Comparison of ENCODE assay signal across 23 cellular contexts in the genomic region with DNA sequence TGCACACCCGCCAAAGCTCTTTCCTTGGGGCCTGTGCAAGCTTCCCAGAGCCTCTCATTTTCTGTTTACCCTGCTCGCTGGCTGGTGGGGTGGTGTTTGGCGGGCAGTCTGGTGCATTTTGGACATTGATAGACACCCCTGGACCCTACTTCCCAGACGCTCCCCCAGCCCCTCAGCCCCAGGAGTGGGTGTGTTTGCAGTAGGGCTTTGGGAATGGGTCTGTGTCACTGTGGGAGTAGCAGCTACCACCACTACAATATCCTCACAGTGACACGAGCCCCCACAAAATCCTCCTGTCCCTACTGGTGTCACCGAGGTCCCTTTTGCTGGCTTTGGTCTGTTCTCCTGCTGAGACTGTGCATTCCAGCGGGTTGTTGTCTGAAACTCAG.
DNase-seq lines count a peak whose midpoint lies in the region; ATAC-seq and TF ChIP-seq lines count a peak whose summit lies in the region.
"Had no signal": no experiment of that assay in that cellular context is flagged by ENCODE, and none has a peak within 500 bp of the region (broad histone marks: within the 10 kb centered on the region; RNA-seq: fewer than 3 reads in every experiment).

No MANE protein-coding gene starts in this region.

- H3K27me3 Mint-ChIP-seq in chondrocyte (ENCODE audit: low read depth) (no peaks in the 10 kb centered on the region), neural progenitor cell (ENCODE audit: insufficient read depth, low read depth) (peaks cover 8% of the 10 kb centered on the region)
- H3K27me3 Mint-ChIP-seq in stimulated activated memory B cell treated with anti-CD40 and anti-IgM and Interleukin-4, amounts not matched to agents 10 μg/mL and 1 μg/mL and 100 μg/mL, for 72 hours, result no peaks in the 10 kb centered on the region

- H3K36me3 ChIP-seq in right atrium auricular region, result no peaks in the 10 kb centered on the region
- no peaks in the 10 kb centered on the region for H3K36me3 ChIP-seq in neural progenitor cell
- H3K36me3 ChIP-seq: MG63 had no signal

- H3K4me3 Mint-ChIP-seq in chondrocyte (ENCODE audit: unreplicated experiment) (no peak overlapping the region), neural progenitor cell (no peak overlapping the region)
- H3K4me3 Mint-ChIP-seq in stimulated activated memory B cell treated with anti-CD40 and anti-IgM and Interleukin-4, amounts not matched to agents 10 μg/mL and 1 μg/mL and 100 μg/mL, for 72 hours, result peak overlapping the region; percentile 62
- H3K4me3 Mint-ChIP-seq: H9 had no signal

- H3K9ac ChIP-seq in neural progenitor cell, result no peak overlapping the region
- H3K9ac ChIP-seq: GM23248 had no signal

- H3K4me1 ChIP-seq in right atrium auricular region (no peaks in the 10 kb centered on the region), neural progenitor cell (no peaks in the 10 kb centered on the region)

- H3F3A ChIP-seq in neural progenitor cell (ENCODE audit: low read depth), result no peaks in the 10 kb centered on the region

- no peaks in the 10 kb centered on the region for H4K20me1 ChIP-seq in neural progenitor cell (ENCODE audit: low read depth)

- no peak overlapping the region for H3K4me2 ChIP-seq in neural progenitor cell

- H3K4me1 Mint-ChIP-seq in chondrocyte (ENCODE audit: low read depth) (no peaks in the 10 kb centered on the region), neural progenitor cell (no peaks in the 10 kb centered on the region)
- H3K4me1 Mint-ChIP-seq in stimulated activated memory B cell treated with anti-CD40 and anti-IgM and Interleukin-4, amounts not matched to agents 10 μg/mL and 1 μg/mL and 100 μg/mL, for 72 hours, result no peaks in the 10 kb centered on the region
- H3K4me1 Mint-ChIP-seq: H9 had no signal

- TF ChIP-seq CTCF in right atrium auricular region (IDR thresholded peaks at IDR 0.05), result no peak
- no peak for TF ChIP-seq CTCF in chondrocyte (IDR thresholded peaks at IDR 0.05)
- TF ChIP-seq CTCF in neural progenitor cell (IDR thresholded peaks at IDR 0.05), result no peak

- H2AFZ ChIP-seq in neural progenitor cell (replicated peaks), result no peak overlapping the region
- H2AFZ ChIP-seq: GM23248 had no signal

- H3K9me3 Mint-ChIP-seq in chondrocyte (ENCODE audit: low read depth) (peaks cover 34% of the 10 kb centered on the region), neural progenitor cell (peaks cover 47% of the 10 kb centered on the region)
- no peaks in the 10 kb centered on the region for H3K9me3 Mint-ChIP-seq in stimulated activated memory B cell treated with anti-CD40 and anti-IgM and Interleukin-4, amounts not matched to agents 10 μg/mL and 1 μg/mL and 100 μg/mL, for 72 hours

- H3K36me3 Mint-ChIP-seq in chondrocyte (ENCODE audit: low read depth) (no peaks in the 10 kb centered on the region), neural progenitor cell (no peaks in the 10 kb centered on the region)
- no peaks in the 10 kb centered on the region for H3K36me3 Mint-ChIP-seq in stimulated activated memory B cell treated with anti-CD40 and anti-IgM and Interleukin-4, amounts not matched to agents 10 μg/mL and 1 μg/mL and 100 μg/mL, for 72 hours

- H3K27ac ChIP-seq in right atrium auricular region (no peak overlapping the region), neural progenitor cell (no peak overlapping the region)
- H3K27ac ChIP-seq: 22Rv1, GM23248, SK-N-MC had no signal

- H3K9me3 ChIP-seq in right atrium auricular region (no peaks in the 10 kb centered on the region), neural progenitor cell (ENCODE audit: low read depth) (no peaks in the 10 kb centered on the region)
- H3K9me3 ChIP-seq: BE2C, MG63 had no signal

- ATAC-seq in Right ventricle myocardium inferior, result no peak
- no peak for ATAC-seq in stimulated activated memory B cell treated with anti-CD40 and anti-IgM and Interleukin-4, amounts not matched to agents 10 μg/mL and 1 μg/mL and 100 μg/mL, for 72 hours
- ATAC-seq: HepG2 had no signal

- intact Hi-C loops in Right ventricle myocardium inferior (cut with DNase I), result no loop called here

- H3K79me2 ChIP-seq in neural progenitor cell (ENCODE audit: low read depth), result no peaks in the 10 kb centered on the region

- H3K4me3 ChIP-seq in right atrium auricular region (no peak overlapping the region), neural progenitor cell (no peak overlapping the region)
- H3K4me3 ChIP-seq: GM23248, MG63, SK-N-MC had no signal

- no peak overlapping the region for H3K27ac Mint-ChIP-seq in chondrocyte (ENCODE audit: unreplicated experiment)
- no peak overlapping the region for H3K27ac Mint-ChIP-seq in stimulated activated memory B cell treated with anti-CD40 and anti-IgM and Interleukin-4, amounts not matched to agents 10 μg/mL and 1 μg/mL and 100 μg/mL, for 72 hours
- no peak overlapping the region for H3K27ac Mint-ChIP-seq in neural progenitor cell
- H3K27ac Mint-ChIP-seq: H9 had no signal

- no peaks in the 10 kb centered on the region for H3K27me3 ChIP-seq in right atrium auricular region
- H3K27me3 ChIP-seq in neural progenitor cell, result no peaks in the 10 kb centered on the region
- H3K27me3 ChIP-seq: BE2C, MG63 had no signal

- DNase-seq in Right ventricle myocardium inferior (ENCODE audit: missing footprints) (peak; percentile 17), right atrium auricular region (ENCODE audit: low spot score) (no peak), H4 (ENCODE audit: low spot score) (peak; percentile 0), chondrocyte (ENCODE audit: low spot score) (peak; percentile 44), HUDEP-2 (lab: John Stamatoyannopoulos, UW; ENCODE audit: unreplicated experiment in 76 of 76) (no peak), neural progenitor cell (ENCODE audit: low spot score) (no peak)
- DNase-seq in activated naive CD4-positive, alpha-beta T cell treated with anti-CD3 and anti-CD28 coated beads, Interleukin-2, amount 50 U/mL, for 16 hours, result no peak
- DNase-seq: BE2C, Calu3, DMS79 treated with DMSO at 0.1 percent for 48 hours, GF-D8, GM23248, H9, MG63, NCI-H2029, NCI-H2227 treated with DMSO at 0.1 percent for 48 hours, NCI-H526 treated with DMSO at 0.1 percent for 48 hours, RPMI8226, SIG-M5 had no signal

Comparison
In these comparisons a context has a peak if more than half of its experiments do, and no peak if none do; other contexts are left out.
1. DNase-seq: peak in Right ventricle myocardium inferior (single experiment), H4 (single experiment) and chondrocyte (single experiment); none in right atrium auricular region (single experiment), HUDEP-2 (0 of 76), activated naive CD4-positive, alpha-beta T cell treated with anti-CD3 and anti-CD28 coated beads, Interleukin-2, amount 50 U/mL, for 16 hours (single experiment) and neural progenitor cell (single experiment).